ENCODE assay signal across 18 cellular contexts in the genomic region with DNA sequence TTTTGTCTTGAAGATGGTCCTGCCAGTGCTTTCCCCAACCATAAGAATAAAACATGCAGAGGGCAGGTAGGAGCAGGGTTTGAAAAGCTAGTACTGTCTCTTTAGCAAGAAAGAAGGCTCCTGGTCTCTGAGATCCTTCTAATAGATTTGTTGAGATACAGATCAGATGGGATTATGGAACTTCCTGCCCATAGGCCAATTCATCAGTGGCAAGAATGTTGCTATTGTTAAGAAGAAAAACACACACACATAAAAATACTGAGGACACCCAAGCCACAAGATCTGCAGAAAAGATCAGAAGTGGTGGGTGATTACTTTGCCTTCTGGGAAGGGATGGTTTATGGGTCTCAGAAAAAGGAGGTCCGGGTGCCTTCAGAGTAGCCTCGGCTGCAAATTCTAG. TPM values are rescaled to one million over a fixed set of nuclear protein-coding genes. Genes with fewer than 3 reads are reported as not detected.
"Had no signal": no experiment of that assay in that cellular context is flagged by ENCODE, and none has a peak within 500 bp of the region (broad histone marks: within the 10 kb centered on the region; RNA-seq: fewer than 3 reads in every experiment).

No MANE protein-coding gene starts in this region.

- DNase-seq: activated CD4-positive, alpha-beta T cell treated with anti-CD3 and anti-CD28 coated beads, Interleukin-2, amount 10 ng/mL, durations not matched to agents 24 days and 14 days; activated CD8-positive, alpha-beta memory T cell treated with anti-CD3 and anti-CD28 coated beads, Interleukin-2, amount 50 U/mL, for 4 hours; activated CD8-positive, alpha-beta T cell treated with anti-CD3 and anti-CD28 coated beads, Interleukin-2, amount 10 ng/mL, durations not matched to agents 7 days and 5 days; activated effector memory CD4-positive, alpha-beta T cell treated with anti-CD3 and anti-CD28 coated beads, Interleukin-2, amount 50 U/mL, for 16 hours; activated naive CD4-positive, alpha-beta T cell treated with anti-CD3 and anti-CD28 coated beads, Interleukin-2, amount 50 U/mL, for 16 hours; activated T-cell treated with anti-CD3 and anti-CD28 coated beads, Interleukin-2, amount 50 U/mL, for 48 hours; effector CD8-positive, alpha-beta T cell; heart right ventricle; left ventricle myocardium superior; mucosa of descending colon; naive thymus-derived CD4-positive, alpha-beta T cell; ovary; right lobe of liver; stimulated activated CD8-positive, alpha-beta memory T cell treated with anti-CD3 and anti-CD28 coated beads, Interleukin-4, amount 100 ng/mL, for 48 hours; stimulated activated naive CD4-positive, alpha-beta T cell had no signal

- H3K36me3 ChIP-seq: neural progenitor cell, ovary, right lobe of liver had no signal

- H3K9me3 ChIP-seq: heart right ventricle, mucosa of descending colon, ovary, right lobe of liver had no signal

- H3K4me3 Mint-ChIP-seq: activated CD4-positive, alpha-beta T cell treated with anti-CD3 and anti-CD28 coated beads, Interleukin-2, amount 10 ng/mL, durations not matched to agents 24 days and 14 days; activated CD8-positive, alpha-beta T cell treated with anti-CD3 and anti-CD28 coated beads, Interleukin-2, amount 10 ng/mL, durations not matched to agents 7 days and 5 days; memory B cell; naive thymus-derived CD4-positive, alpha-beta T cell; neural progenitor cell; T-helper 1 cell treated with Interleukin-12 subunit alpha and Interleukin-12 subunit beta and Interleukin-4 antibody, amounts not matched to agents 30 μg/mL and 1 μg/mL, for 36 hours had no signal

- ATAC-seq: activated CD8-positive, alpha-beta T cell treated with anti-CD3 and anti-CD28 coated beads, Interleukin-2, amount 10 ng/mL, durations not matched to agents 7 days and 5 days; left ventricle myocardium superior; mucosa of descending colon; naive thymus-derived CD4-positive, alpha-beta T cell; right lobe of liver had no signal

- H3K27ac ChIP-seq: heart right ventricle, neural progenitor cell, ovary, right lobe of liver had no signal

- H3K4me1 Mint-ChIP-seq: memory B cell; naive thymus-derived CD4-positive, alpha-beta T cell; neural progenitor cell had no signal

- H3K4me2 ChIP-seq: neural progenitor cell had no signal

- H3K4me1 ChIP-seq: heart right ventricle, neural progenitor cell, right lobe of liver had no signal

- H3K27me3 ChIP-seq: neural progenitor cell, ovary, right lobe of liver had no signal

- H3K27ac Mint-ChIP-seq: activated CD4-positive, alpha-beta T cell treated with anti-CD3 and anti-CD28 coated beads, Interleukin-2, amount 10 ng/mL, durations not matched to agents 24 days and 14 days; activated CD8-positive, alpha-beta T cell treated with anti-CD3 and anti-CD28 coated beads, Interleukin-2, amount 10 ng/mL, durations not matched to agents 7 days and 5 days; memory B cell; naive thymus-derived CD4-positive, alpha-beta T cell; neural progenitor cell; T-helper 1 cell treated with Interleukin-12 subunit alpha and Interleukin-12 subunit beta and Interleukin-4 antibody, amounts not matched to agents 30 μg/mL and 1 μg/mL, for 36 hours had no signal

- H3K9me3 Mint-ChIP-seq: activated CD4-positive, alpha-beta T cell treated with anti-CD3 and anti-CD28 coated beads, Interleukin-2, amount 10 ng/mL, durations not matched to agents 24 days and 14 days; memory B cell; neural progenitor cell; T-helper 1 cell treated with Interleukin-12 subunit alpha and Interleukin-12 subunit beta and Interleukin-4 antibody, amounts not matched to agents 30 μg/mL and 1 μg/mL, for 36 hours had no signal

- H3K4me3 ChIP-seq: heart right ventricle, mucosa of descending colon, neural progenitor cell, ovary, right lobe of liver had no signal

- H3K9ac ChIP-seq: neural progenitor cell had no signal

- H3K36me3 Mint-ChIP-seq: memory B cell, neural progenitor cell had no signal

- H2AFZ ChIP-seq: neural progenitor cell had no signal

RNA-seq across cellular contexts. Expression of a gene that starts 59.8 kb away (rescaled TPM):
- total RNA-seq: activated CD8-positive, alpha-beta T cell treated with anti-CD3 and anti-CD28 coated beads, Interleukin-2, amount 10 ng/mL, durations not matched to agents 7 days and 5 days had no signal
- polyA plus RNA-seq: naive thymus-derived CD4-positive, alpha-beta T cell had no signal
